In genomic region chr1:93235261-93235660, GRCh38 we compare ENCODE assay signal across 22 cellular contexts.
"Had no signal": no experiment of that assay in that cellular context is flagged by ENCODE, and none has a peak within 500 bp of the region (broad histone marks: within the 10 kb centered on the region; RNA-seq: fewer than 3 reads in every experiment).

No MANE protein-coding gene starts in this region.

- H3K4me3 Mint-ChIP-seq: endodermal cell; naive thymus-derived CD8-positive, alpha-beta T cell; nephron progenitor cell; stimulated activated naive B cell treated with anti-CD40 and anti-IgM and Interleukin-4, amounts not matched to agents 10 μg/mL and 1 μg/mL and 100 μg/mL, for 72 hours; stimulated activated naive CD8-positive, alpha-beta T cell treated with anti-CD3 and anti-CD28 coated beads, Interleukin-15, Interleukin-2, amounts not matched to agents 100 ng/mL and 50 ng/mL, for 24 hours had no signal

- H3K27ac ChIP-seq: esophagus muscularis mucosa, gastrocnemius medialis, lower lobe of right lung, neutrophil, pancreas, right lobe of liver, thoracic aorta, tibial nerve, upper lobe of right lung, uterus had no signal

- H3K4me1 Mint-ChIP-seq: naive thymus-derived CD8-positive, alpha-beta T cell; nephron progenitor cell; stimulated activated naive B cell treated with anti-CD40 and anti-IgM and Interleukin-4, amounts not matched to agents 10 μg/mL and 1 μg/mL and 100 μg/mL, for 72 hours had no signal

- ATAC-seq: gastrocnemius medialis; left ventricle myocardium superior; lower lobe of right lung; naive thymus-derived CD8-positive, alpha-beta T cell; pancreas; right lobe of liver; stimulated activated naive B cell treated with anti-CD40 and anti-IgM and Interleukin-4, amounts not matched to agents 10 μg/mL and 1 μg/mL and 100 μg/mL, for 72 hours; upper lobe of right lung had no signal

- H3K27me3 Mint-ChIP-seq: naive thymus-derived CD8-positive, alpha-beta T cell; stimulated activated naive B cell treated with anti-CD40 and anti-IgM and Interleukin-4, amounts not matched to agents 10 μg/mL and 1 μg/mL and 100 μg/mL, for 72 hours; stimulated activated naive CD8-positive, alpha-beta T cell treated with anti-CD3 and anti-CD28 coated beads, Interleukin-15, Interleukin-2, amounts not matched to agents 100 ng/mL and 50 ng/mL, for 24 hours had no signal

- H3K4me1 ChIP-seq: esophagus muscularis mucosa, gastrocnemius medialis, lower lobe of right lung, pancreas, tibial nerve, upper lobe of right lung, uterus had no signal

- H3K27ac Mint-ChIP-seq: endodermal cell; naive thymus-derived CD8-positive, alpha-beta T cell; nephron progenitor cell; stimulated activated naive B cell treated with anti-CD40 and anti-IgM and Interleukin-4, amounts not matched to agents 10 μg/mL and 1 μg/mL and 100 μg/mL, for 72 hours; stimulated activated naive CD8-positive, alpha-beta T cell treated with anti-CD3 and anti-CD28 coated beads, Interleukin-15, Interleukin-2, amounts not matched to agents 100 ng/mL and 50 ng/mL, for 24 hours had no signal

- H3K36me3 ChIP-seq: esophagus muscularis mucosa, gastrocnemius medialis, lower lobe of right lung, pancreas, right lobe of liver, thoracic aorta, upper lobe of right lung, uterus had no signal

- H3K27me3 ChIP-seq: esophagus muscularis mucosa, gastrocnemius medialis, neutrophil, pancreas, right lobe of liver, tibial nerve, upper lobe of right lung, uterus had no signal

- H3K9me3 Mint-ChIP-seq: stimulated activated naive CD8-positive, alpha-beta T cell treated with anti-CD3 and anti-CD28 coated beads, Interleukin-15, Interleukin-2, amounts not matched to agents 100 ng/mL and 50 ng/mL, for 24 hours had no signal

- H3K9me3 ChIP-seq: gastrocnemius medialis, lower lobe of right lung, neutrophil, pancreas, right lobe of liver, thoracic aorta, tibial nerve, upper lobe of right lung, uterus had no signal

- DNase-seq: cortex of kidney; effector CD4-positive, alpha-beta T cell; endodermal cell; gastrocnemius medialis; head of caudate nucleus; left ventricle myocardium superior; lower lobe of right lung; naive thymus-derived CD8-positive, alpha-beta T cell; nephron progenitor cell; pancreas; right lobe of liver; small intestine; stimulated activated CD4-positive, alpha-beta T cell treated with anti-CD3 and anti-CD28 coated beads, Interleukin-15, amount 100 ng/mL, for 24 hours; stimulated activated CD4-positive, alpha-beta T cell treated with anti-CD3 and anti-CD28 coated beads, Interleukin-2, amount 100 ng/mL, for 48 hours; stimulated activated naive B cell treated with anti-CD40 and anti-IgM and Interleukin-4, amounts not matched to agents 10 μg/mL and 1 μg/mL and 100 μg/mL, for 72 hours; upper lobe of right lung; uterus had no signal

- H3K4me3 ChIP-seq: esophagus muscularis mucosa, gastrocnemius medialis, lower lobe of right lung, pancreas, right lobe of liver, thoracic aorta, tibial nerve, upper lobe of right lung, uterus had no signal
